In genomic region chr6:137849709-137850093, GRCh38 we compare ENCODE assay signal across 1 cellular context.
A peak's percentile ranks its signal among the peaks of the same experiment; 100 is the strongest.
TF ChIP-seq lines count a peak whose summit lies in the region.

No MANE protein-coding gene starts in this region.

TF ChIP-seq in GM12878, 131 proteins besides CTCF, POLR2A, EP300 and RAD21 (continued from another document):
- TF ChIP-seq FOXM1 (IDR thresholded peaks at IDR 0.05; ENCODE audit: low read depth, low read length) (no peak), EED (IDR thresholded peaks at IDR 0.05; ENCODE audit: low read depth) (peak; percentile 66), SMC3 (IDR thresholded peaks at IDR 0.05; ENCODE audit: borderline replicate concordance, low read length) (no peak), PKNOX1 (IDR thresholded peaks at IDR 0.05) (no peak), IRF5 (IDR thresholded peaks at IDR 0.05; ENCODE audit: borderline replicate concordance) (no peak), SMAD5 (IDR thresholded peaks at IDR 0.05; ENCODE audit: low read depth) (no peak), TBL1XR1 (IDR thresholded peaks at IDR 0.05; ENCODE audit: low read depth, low read length) (no peak), ZBTB33 (IDR thresholded peaks at IDR 0.05) (no peak), SIN3A (IDR thresholded peaks at IDR 0.05; ENCODE audit: low read depth, low read length) (no peak), RFX5 (IDR thresholded peaks at IDR 0.05; ENCODE audit: low read depth, low read length) (no peak), IKZF1 (conservative IDR thresholded peaks at IDR 0.05) (peak; percentile 52), USF2 (IDR thresholded peaks at IDR 0.05; ENCODE audit: borderline replicate concordance, low read depth, low read length) (no peak), SMARCA5 (IDR thresholded peaks at IDR 0.05) (no peak), USF1 (IDR thresholded peaks at IDR 0.05; ENCODE audit: borderline replicate concordance, extremely low read length, insufficient read depth, low read depth, low read length) (no peak), ZNF207 (IDR thresholded peaks at IDR 0.05; ENCODE audit: borderline replicate concordance) (no peak), JUNB (IDR thresholded peaks at IDR 0.05) (peak; percentile 60), ZNF622 (IDR thresholded peaks at IDR 0.05) (no peak), POLR2AphosphoS2 (IDR thresholded peaks at IDR 0.05; ENCODE audit: low read depth, low read length) (no peak), POU2F2 (IDR thresholded peaks at IDR 0.05; ENCODE audit: borderline replicate concordance, low read depth, low read length) (no peak), CHD2 (IDR thresholded peaks at IDR 0.05; ENCODE audit: borderline replicate concordance, low read depth, low read length) (no peak), NFXL1 (IDR thresholded peaks at IDR 0.05; ENCODE audit: borderline replicate concordance) (no peak), DPF2 (IDR thresholded peaks at IDR 0.05) (peak; percentile 50; the same call in 1 of the 2 replicates), E4F1 (IDR thresholded peaks at IDR 0.05; ENCODE audit: borderline replicate concordance, partially characterized antibody) (no peak), KAT2A (conservative IDR thresholded peaks at IDR 0.05; ENCODE audit: control insufficient read depth, low read depth, low read length) (no peak), EZH2 (IDR thresholded peaks at IDR 0.05; ENCODE audit: borderline replicate concordance, control insufficient read depth, low read depth, low read length) (no peak)
